In the genomic region with DNA sequence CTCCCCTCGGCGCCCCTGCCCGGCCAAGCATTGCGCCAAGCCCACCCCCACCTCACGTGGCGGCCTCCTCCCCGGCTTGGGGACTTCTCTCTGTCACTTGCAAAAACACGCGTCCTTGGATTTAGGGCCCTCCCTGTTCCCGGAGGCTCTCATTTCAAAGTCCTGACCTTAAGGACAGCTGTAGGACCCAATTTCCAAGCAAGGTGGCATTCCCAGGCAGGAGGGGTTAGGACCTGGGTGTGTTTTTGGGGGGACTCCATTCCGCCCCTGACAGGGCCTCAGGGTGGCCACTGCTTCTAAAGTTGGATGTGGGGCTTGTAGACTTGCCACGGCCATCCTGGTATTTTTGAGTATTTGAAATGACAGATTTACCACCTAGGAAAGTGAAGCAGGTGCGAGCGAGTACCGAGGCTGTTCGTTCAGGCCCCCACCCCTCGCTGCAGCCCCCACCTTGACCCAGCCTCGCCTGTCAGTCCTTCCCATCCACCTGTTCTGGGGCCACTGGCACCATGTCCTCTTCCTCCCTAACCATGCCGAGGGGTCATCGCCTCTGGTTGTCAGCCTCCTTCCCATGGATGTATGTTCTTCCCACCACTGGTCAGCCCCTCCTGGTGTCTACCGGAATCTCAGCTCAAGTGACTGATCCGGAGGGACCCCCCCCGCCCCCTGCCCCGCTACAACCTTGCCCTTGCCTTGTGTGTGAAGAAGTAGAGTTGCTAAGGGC, we compare ENCODE assay signal across 12 cellular contexts.
"Had no signal": no experiment of that assay in that cellular context is flagged by ENCODE, and none has a peak within 500 bp of the region (broad histone marks: within the 10 kb centered on the region; RNA-seq: fewer than 3 reads in every experiment).

No MANE protein-coding gene starts in this region.

- H3K4me2 ChIP-seq: neural progenitor cell had no signal

- H3K9me3 ChIP-seq: breast epithelium, esophagus squamous epithelium, upper lobe of left lung had no signal

- DNase-seq: activated B cell treated with CpG ODN at 0.5 μM for 24 hours; activated gamma-delta T cell; activated T-cell treated with anti-CD3 and anti-CD28 coated beads, Interleukin-2, amount 50 U/mL, for 48 hours; esophagus squamous epithelium; foreskin fibroblast; left ventricle myocardium inferior; small intestine had no signal

- H3K27me3 ChIP-seq: neural progenitor cell, upper lobe of left lung had no signal

- H2AFZ ChIP-seq: neural progenitor cell had no signal

- FAIRE-seq: islet of Langerhans, small intestine had no signal

- H3K4me3 ChIP-seq: breast epithelium, esophagus squamous epithelium, left ventricle myocardium inferior, neural progenitor cell, upper lobe of left lung had no signal

- H3K36me3 ChIP-seq: breast epithelium, esophagus squamous epithelium, left ventricle myocardium inferior, neural progenitor cell, upper lobe of left lung had no signal

- H3K27ac ChIP-seq: breast epithelium, esophagus squamous epithelium, left ventricle myocardium inferior, neural progenitor cell, upper lobe of left lung had no signal

- H3K4me1 ChIP-seq: breast epithelium, esophagus squamous epithelium, left ventricle myocardium inferior, neural progenitor cell, upper lobe of left lung had no signal

- ATAC-seq: stimulated activated effector memory CD8-positive, alpha-beta T cell treated with anti-CD3 and anti-CD28 coated beads, Interleukin-12 subunit alpha, Interleukin-12 subunit beta, amount 100 ng/mL, for 72 hours had no signal

- H3K9ac ChIP-seq: neural progenitor cell had no signal
